In the genomic region with DNA sequence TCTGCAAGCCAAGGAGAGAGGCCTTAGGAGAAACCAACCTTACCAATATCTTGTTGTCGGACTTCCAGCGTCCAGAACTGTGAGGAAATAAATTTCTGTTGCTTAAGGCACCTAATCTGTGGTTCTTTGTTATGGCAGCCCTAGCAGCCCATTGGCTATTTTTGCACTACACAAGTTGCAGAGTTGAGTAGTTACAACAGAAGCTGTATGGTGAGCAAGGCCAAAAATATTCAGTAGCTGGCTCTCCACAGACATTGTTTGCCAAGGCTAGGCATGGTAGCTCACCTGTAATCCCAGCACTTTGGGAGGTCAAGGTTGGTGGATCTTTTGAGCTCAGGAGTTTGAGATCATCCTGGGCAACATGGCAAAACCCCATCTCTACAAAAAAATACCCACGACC, we compare ENCODE assay signal across 1 cellular context.
TF ChIP-seq lines count a peak whose summit lies in the region.

No MANE protein-coding gene starts in this region.

TF ChIP-seq in H1, 55 proteins besides CTCF, POLR2A, EP300 and RAD21:
- TF ChIP-seq JUN (IDR thresholded peaks at IDR 0.05; ENCODE audit: low read depth, low read length), result no peak
- TF ChIP-seq NRF1 (IDR thresholded peaks at IDR 0.05; ENCODE audit: low read depth, low read length), result no peak
- no peak for TF ChIP-seq KDM4A (IDR thresholded peaks at IDR 0.05; ENCODE audit: low read depth, low read length, severe bottlenecking)
- TF ChIP-seq, protein P1, sequence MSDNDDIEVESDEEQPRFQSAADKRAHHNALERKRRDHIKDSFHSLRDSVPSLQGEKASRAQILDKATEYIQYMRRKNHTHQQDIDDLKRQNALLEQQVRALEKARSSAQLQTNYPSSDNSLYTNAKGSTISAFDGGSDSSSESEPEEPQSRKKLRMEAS (IDR thresholded peaks at IDR 0.05), result no peak
- TF ChIP-seq POU5F1 (IDR thresholded peaks at IDR 0.05; ENCODE audit: low read depth, low read length), result no peak
- TF ChIP-seq CTBP2 (IDR thresholded peaks at IDR 0.05; ENCODE audit: borderline replicate concordance, insufficient read depth, insufficient read length, low read length), result no peak
- TF ChIP-seq TBP (IDR thresholded peaks at IDR 0.05; ENCODE audit: low read depth, low read length), result no peak
